In genomic region chr10:94465684-94466083, GRCh38 we compare ENCODE assay signal across 18 cellular contexts.
DNase-seq lines count a peak whose midpoint lies in the region; FAIRE-seq lines count a peak whose summit lies in the region.
"Had no signal": no experiment of that assay in that cellular context is flagged by ENCODE, and none has a peak within 500 bp of the region (broad histone marks: within the 10 kb centered on the region; RNA-seq: fewer than 3 reads in every experiment).

No MANE protein-coding gene starts in this region.

- no peaks in the 10 kb centered on the region for H3K9me3 ChIP-seq in trophoblast cell (ENCODE audit: insufficient read depth, low read depth, low read length)

- H3K79me1 ChIP-seq in trophoblast cell (ENCODE audit: low read length) = no peaks in the 10 kb centered on the region

- no CpG with 5 or more reads among the region's 15 CpGs for WGBS in trophoblast cell (ENCODE audit: extremely low coverage, insufficient coverage, insufficient read length)

- no peaks in the 10 kb centered on the region for H3K36me3 Mint-ChIP-seq in activated naive CD4-positive, alpha-beta T cell treated with anti-CD3 and anti-CD28 coated beads, Interleukin-2, amount 10 ng/mL, durations not matched to agents 7 days and 5 days
- H3K36me3 Mint-ChIP-seq: CD4-positive, alpha-beta memory T cell had no signal

- no peaks in the 10 kb centered on the region for H3K4me1 ChIP-seq in trophoblast cell (ENCODE audit: control insufficient read depth in 1 of 2, insufficient read depth in 2 of 2, low read length in 2 of 2)

- no peak overlapping the region for H3K9ac ChIP-seq in trophoblast cell (ENCODE audit: low read length)

- H3K23ac ChIP-seq in trophoblast cell (ENCODE audit: low read length) = no peak overlapping the region

- no peaks in the 10 kb centered on the region for H3K27me3 Mint-ChIP-seq in activated naive CD4-positive, alpha-beta T cell treated with anti-CD3 and anti-CD28 coated beads, Interleukin-2, amount 10 ng/mL, durations not matched to agents 7 days and 5 days

- H3K27ac Mint-ChIP-seq in activated naive CD4-positive, alpha-beta T cell treated with anti-CD3 and anti-CD28 coated beads, Interleukin-2, amount 10 ng/mL, durations not matched to agents 7 days and 5 days = no peak overlapping the region
- H3K27ac Mint-ChIP-seq: CD4-positive, alpha-beta memory T cell; GM23338; H9 had no signal

- H3K14ac ChIP-seq in trophoblast cell (ENCODE audit: low read length) = no peak overlapping the region

- no peak overlapping the region for H3K4me2 ChIP-seq in trophoblast cell (ENCODE audit: low read length)
- H3K4me2 ChIP-seq: GM23338 had no signal

- H3K4me3 ChIP-seq in trophoblast cell (ENCODE audit: low read depth, low read length) = no peak overlapping the region
- H3K4me3 ChIP-seq: GM23338 had no signal

- no peak overlapping the region for H4K8ac ChIP-seq in trophoblast cell (ENCODE audit: low read depth, low read length)

- H3K27me3 ChIP-seq in trophoblast cell (ENCODE audit: insufficient read depth, low read length) = no peaks in the 10 kb centered on the region

- H3K4me3 Mint-ChIP-seq in activated naive CD4-positive, alpha-beta T cell treated with anti-CD3 and anti-CD28 coated beads, Interleukin-2, amount 10 ng/mL, durations not matched to agents 7 days and 5 days = no peak overlapping the region
- H3K4me3 Mint-ChIP-seq: CD4-positive, alpha-beta memory T cell; GM23338; H9 had no signal

- H3K4ac ChIP-seq in trophoblast cell (ENCODE audit: low read depth, low read length) = no peak overlapping the region

- no peak overlapping the region for H2BK5ac ChIP-seq in trophoblast cell (ENCODE audit: low read depth, low read length, poor library complexity)

- no peaks in the 10 kb centered on the region for H3K4me1 Mint-ChIP-seq in activated naive CD4-positive, alpha-beta T cell treated with anti-CD3 and anti-CD28 coated beads, Interleukin-2, amount 10 ng/mL, durations not matched to agents 7 days and 5 days
- H3K4me1 Mint-ChIP-seq: CD4-positive, alpha-beta memory T cell; GM23338; H9 had no signal

- H3K79me2 ChIP-seq in trophoblast cell (ENCODE audit: control insufficient read depth, insufficient read depth, low read length, poor library complexity) = no peaks in the 10 kb centered on the region

- no peak overlapping the region for H3K18ac ChIP-seq in trophoblast cell (ENCODE audit: low read length)

- no peak overlapping the region for H2BK120ac ChIP-seq in trophoblast cell (ENCODE audit: insufficient read depth, low read length, poor library complexity)

- H2AFZ ChIP-seq in trophoblast cell (ENCODE audit: insufficient read depth, low read length, poor library complexity) = no peak overlapping the region
- H2AFZ ChIP-seq: GM23338 had no signal

- no peak overlapping the region for H4K12ac ChIP-seq in trophoblast cell (ENCODE audit: low read depth, low read length)

- H3K9me3 Mint-ChIP-seq in activated naive CD4-positive, alpha-beta T cell treated with anti-CD3 and anti-CD28 coated beads, Interleukin-2, amount 10 ng/mL, durations not matched to agents 7 days and 5 days = no peaks in the 10 kb centered on the region

- no peak overlapping the region for H2AK5ac ChIP-seq in trophoblast cell (ENCODE audit: low read length)

- no peak overlapping the region for H4K91ac ChIP-seq in trophoblast cell (ENCODE audit: low read depth, low read length)

- no peak for DNase-seq in activated naive CD4-positive, alpha-beta T cell treated with anti-CD3 and anti-CD28 coated beads, Interleukin-2, amount 10 ng/mL, durations not matched to agents 7 days and 5 days
- no peak for DNase-seq in trophoblast cell
- no peak for DNase-seq in activated CD4-positive, alpha-beta T cell treated with anti-CD3 and anti-CD28 coated beads, Interleukin-2, amount 50 U/mL, for 4 hours
- DNase-seq: 8988T; C1 segment of cervical spinal cord; Calu3; CD4-positive, alpha-beta memory T cell; COR-L47; DMS53; DMS79 treated with DMSO at 0.1 percent for 48 hours; GF-D8; H9 had no signal

- H3K27ac ChIP-seq in trophoblast cell (ENCODE audit: low read depth, low read length) = no peak overlapping the region

- FAIRE-seq in A204.1 (lab: Jason Lieb, UNC) = peak; percentile 53
- FAIRE-seq in TTC549 (lab: Jason Lieb, UNC) = peak; percentile 25
- peak; percentile 93 for FAIRE-seq in islet of Langerhans (lab: Jason Lieb, UNC)
- FAIRE-seq: GM12891, GM18507 had no signal

- H3K36me3 ChIP-seq in trophoblast cell (ENCODE audit: control insufficient read depth in 1 of 2, insufficient read depth in 2 of 2, low read length in 2 of 2) = no peaks in the 10 kb centered on the region

- no peak overlapping the region for H2BK12ac ChIP-seq in trophoblast cell (ENCODE audit: low read length)

- CTCF ChIA-PET in activated naive CD4-positive, alpha-beta T cell treated with anti-CD3 and anti-CD28 coated beads, Interleukin-2, amount 10 ng/mL, durations not matched to agents 7 days and 5 days (lab: Charles Lee) = no interaction called here
